Comparison of ENCODE assay signal across 9 cellular contexts in the genomic region with DNA sequence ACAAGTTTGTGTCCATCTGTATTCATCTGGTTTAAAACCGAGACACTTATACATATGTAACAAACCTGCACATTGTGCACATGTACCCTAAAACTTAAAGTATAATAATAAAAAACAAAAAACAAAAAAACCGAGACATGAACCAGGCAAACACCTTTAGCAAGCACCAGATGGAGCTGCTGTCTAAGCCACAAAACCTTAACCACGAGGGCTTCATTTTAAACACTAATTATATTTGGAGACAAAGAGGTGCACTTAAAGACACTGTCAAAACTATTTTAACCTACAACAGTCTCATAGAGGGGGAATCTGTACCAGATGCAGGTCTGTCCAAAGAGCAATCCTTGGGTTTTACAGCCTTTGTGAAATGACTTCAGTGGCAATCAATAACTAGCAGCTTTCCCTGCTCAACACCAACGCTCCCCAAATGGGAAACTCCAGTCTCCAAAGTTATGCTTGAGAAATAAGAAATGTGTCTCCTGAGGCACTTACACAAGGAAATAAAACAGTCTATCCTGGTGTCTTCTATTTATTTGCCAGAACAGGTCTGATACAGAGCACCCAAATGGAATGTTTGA.
DNase-seq lines count a peak whose midpoint lies in the region; ATAC-seq, FAIRE-seq and TF ChIP-seq lines count a peak whose summit lies in the region.
"Had no signal": no experiment of that assay in that cellular context is flagged by ENCODE, and none has a peak within 500 bp of the region (broad histone marks: within the 10 kb centered on the region; RNA-seq: fewer than 3 reads in every experiment).

No MANE protein-coding gene starts in this region.

- TF ChIP-seq EP300 in A549 (IDR thresholded peaks at IDR 0.05): no peak

- H3K27ac ChIP-seq in A549 (no peak overlapping the region), pancreas (peak overlapping the region in 2 of 4 donors; percentile 29 to 45)

- WGBS in A549 (ENCODE audit: missing lambda C conversion rate): 42% methylated on average over 4 of the region's 4 CpGs
- WGBS in pancreas, 2 donors: 12 to 17% methylated on average over 4 of the region's 4 CpGs

- H3K4me3 ChIP-seq in A549: no peak overlapping the region
- H3K4me3 ChIP-seq in pancreas: no peak overlapping the region

- H3K36me3 ChIP-seq in pancreas: no peaks in the 10 kb centered on the region

- H3K27me3 ChIP-seq in pancreas: no peaks in the 10 kb centered on the region

- FAIRE-seq in A549 (lab: Jason Lieb, UNC) (no peak), GM12892 (lab: Jason Lieb, UNC) (peak; percentile 44), pancreas (lab: Jason Lieb, UNC) (no peak)
- FAIRE-seq: frontal cortex had no signal

- ATAC-seq in A549: peak in 1 of 2 experiments; percentile 50; a peak in 1 of 6 replicates
- ATAC-seq in pancreas: peak; percentile 42 to 73 (median 71)

- H3K9me3 ChIP-seq in A549 (no peaks in the 10 kb centered on the region), pancreas (no peaks in the 10 kb centered on the region)

- CTCF ChIA-PET in A549 (lab: Yijun Ruan, JAX): interaction anchor here (0.6 to 6.3 kb wide), 21 partner anchors 10 to 633 kb away, joined by 3 to 49 read pairs (median 3); partner anchors contain the start of gene LINGO1

- TF ChIP-seq RAD21 in A549 (conservative IDR thresholded peaks at IDR 0.05 in 1 of 2, IDR thresholded peaks at IDR 0.05 in 1 of 2): peak; percentile 77 to 78

- in situ Hi-C loops in SK-MEL-5 (cut with HindIII; ENCODE audit: low pct_unique_long_range_greater_than_20kb, low sequenced_read_pairs): no loop called here

- no peak overlapping the region for H3K4me2 ChIP-seq in A549

- TF ChIP-seq POLR2A in A549 (IDR thresholded peaks at IDR 0.05; ENCODE audit: low read length) (no peak), GM12892 (IDR thresholded peaks at IDR 0.05; ENCODE audit: low read depth, low read length) (no peak)

- TF ChIP-seq CTCF in A549 (IDR thresholded peaks at IDR 0.05) (peak; percentile 63), pancreas (IDR thresholded peaks at IDR 0.05) (peak in 2 of 4 donors; percentile 34 to 37)

- intact Hi-C loops in pancreas (cut with DNase I): loop anchor here in 1 of 3 donors (10.0 kb wide), 1 partner anchor 348 kb away; no protein-coding TSS in a partner anchor

- POLR2A ChIA-PET in A549 (lab: Yijun Ruan, JAX): interaction anchor here (0.6 to 1.9 kb wide), 2 partner anchors 305 to 357 kb away, joined by 3 to 5 read pairs; no protein-coding TSS in a partner anchor

- DNase-seq in A549 (ENCODE audit: low read depth in 1 of 2, low spot score in 1 of 2) (peak in 1 of 2 experiments; percentile 42), GM12892 (ENCODE audit: insufficient read length) (no peak), SK-MEL-5 (ENCODE audit: low read depth, low spot score) (peak; percentile 57), fibroblast of gingiva (ENCODE audit: low read depth) (peak; percentile 43), pancreas (no peak), ureter (ENCODE audit: low spot score) (no peak)
- DNase-seq in activated CD4-positive, CD25-positive, alpha-beta regulatory T cell treated with anti-CD3 and anti-CD28 coated beads, Interleukin-2, amount 50 U/mL, for 72 hours: no peak
- no peak for DNase-seq in activated effector memory CD4-positive, alpha-beta T cell treated with anti-CD3 and anti-CD28 coated beads, Interleukin-2, amount 50 U/mL, for 16 hours

- peaks cover 5% of the 10 kb centered on the region; the same call in 1 of the 3 replicates for H3K4me1 ChIP-seq in A549
- peaks cover 0 to 28% (median 21%) of the 10 kb centered on the region in 3 donors for H3K4me1 ChIP-seq in pancreas

TF ChIP-seq in A549, 52 proteins besides CTCF, POLR2A, EP300 and RAD21:
- TF ChIP-seq PHF8 (IDR thresholded peaks at IDR 0.05; ENCODE audit: borderline replicate concordance, low read depth) (no peak), RNF2 (IDR thresholded peaks at IDR 0.05; ENCODE audit: borderline replicate concordance, low read depth) (no peak), HMGXB4 (CRISPR knock-in tag; IDR thresholded peaks at IDR 0.05; ENCODE audit: borderline replicate concordance) (no peak), CHD4 (IDR thresholded peaks at IDR 0.05; ENCODE audit: borderline replicate concordance) (no peak), JUNB (IDR thresholded peaks at IDR 0.05) (no peak), RARB (CRISPR knock-in tag; IDR thresholded peaks at IDR 0.05) (no peak), CBX2 (IDR thresholded peaks at IDR 0.05; ENCODE audit: borderline replicate concordance, low read depth) (no peak), TP53 (CRISPR knock-in tag; IDR thresholded peaks at IDR 0.05) (no peak), SMC3 (IDR thresholded peaks at IDR 0.05) (peak; percentile 68)

Comparison
In these comparisons a context has a peak if more than half of its experiments do, and no peak if none do; other contexts are left out.
1. DNase-seq: peak in SK-MEL-5 (single experiment) and fibroblast of gingiva (single experiment); none in GM12892 (single experiment), pancreas (0 of 6), activated CD4-positive, CD25-positive, alpha-beta regulatory T cell treated with anti-CD3 and anti-CD28 coated beads, Interleukin-2, amount 50 U/mL, for 72 hours (single experiment), activated effector memory CD4-positive, alpha-beta T cell treated with anti-CD3 and anti-CD28 coated beads, Interleukin-2, amount 50 U/mL, for 16 hours (single experiment) and ureter (single experiment).